ENCODE assay signal across 28 cellular contexts in the genomic region with DNA sequence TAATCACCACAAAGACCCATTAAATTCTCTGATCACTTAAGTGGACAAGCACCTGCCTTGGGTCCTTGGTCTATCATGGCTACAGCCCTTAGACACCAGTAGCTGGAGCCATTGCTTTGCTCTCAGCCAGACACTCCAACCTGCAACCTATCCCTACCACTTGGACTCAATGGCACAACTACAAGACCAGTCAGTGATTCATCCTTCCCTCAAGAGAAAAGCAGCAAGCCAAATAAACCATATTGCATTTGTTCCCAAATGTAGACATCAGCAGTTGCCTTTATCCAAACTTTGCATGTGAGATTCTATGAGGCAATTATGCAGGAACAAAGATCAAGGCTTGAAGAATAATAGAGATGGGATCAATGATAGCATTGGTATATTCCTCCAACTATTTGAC.
"Had no signal": no experiment of that assay in that cellular context is flagged by ENCODE, and none has a peak within 500 bp of the region (broad histone marks: within the 10 kb centered on the region; RNA-seq: fewer than 3 reads in every experiment).

No MANE protein-coding gene starts in this region.

- DNase-seq: activated CD4-positive, alpha-beta memory T cell treated with anti-CD3 and anti-CD28 coated beads for 36 hours; activated CD4-positive, alpha-beta T cell treated with anti-CD3 and anti-CD28 coated beads, Interleukin-2, amount 10 ng/mL, durations not matched to agents 24 days and 14 days; activated CD4-positive, CD25-positive, alpha-beta regulatory T cell treated with anti-CD3 and anti-CD28 coated beads, Interleukin-2, amount 50 U/mL, for 72 hours; activated CD8-positive, alpha-beta memory T cell treated with anti-CD3 and anti-CD28 coated beads, Interleukin-2, amount 50 U/mL, for 4 hours; activated effector memory CD4-positive, alpha-beta T cell treated with anti-CD3 and anti-CD28 coated beads, Interleukin-2, amount 50 U/mL, for 16 hours; activated naive CD4-positive, alpha-beta T cell treated with anti-CD3 and anti-CD28 coated beads for 36 hours; activated naive CD8-positive, alpha-beta T cell treated with anti-CD3 and anti-CD28 coated beads for 36 hours; activated T-cell treated with anti-CD3 and anti-CD28 coated beads, Interleukin-2, amount 50 U/mL, for 1 hour; amniotic stem cell; brain microvascular endothelial cell; caudate nucleus; cortex of kidney; islet precursor cell; left ventricle myocardium superior; naive B cell; nephron progenitor cell; right lobe of liver; stimulated activated CD4-positive, alpha-beta T cell treated with anti-CD3 and anti-CD28 coated beads, Interleukin-4, amount 100 ng/mL, for 24 hours; substantia nigra; T-helper 9 cell; uterus; WERI-Rb-1 had no signal

- H3K27ac ChIP-seq: brain microvascular endothelial cell, hepatocyte, neutrophil, right lobe of liver, skin epidermis, uterus, WERI-Rb-1 had no signal

- ATAC-seq: esophagus mucosa; gastroesophageal sphincter; left ventricle myocardium superior; right lobe of liver; stimulated activated effector memory CD8-positive, alpha-beta T cell treated with anti-CD3 and anti-CD28 coated beads, Interleukin-12 subunit alpha, Interleukin-12 subunit beta, amount 100 ng/mL, for 72 hours had no signal

- H3K79me2 ChIP-seq: hepatocyte had no signal

- H3K4me3 ChIP-seq: gastroesophageal sphincter, hepatocyte, right lobe of liver, skin epidermis, uterus had no signal

- H3K27me3 ChIP-seq: brain microvascular endothelial cell, gastroesophageal sphincter, hepatocyte, neutrophil, right lobe of liver, uterus had no signal

- H3K4me1 ChIP-seq: right lobe of liver, uterus had no signal

- H3K4me2 ChIP-seq: hepatocyte had no signal

- H3K36me3 ChIP-seq: brain microvascular endothelial cell, gastroesophageal sphincter, neutrophil, right lobe of liver, uterus, WERI-Rb-1 had no signal

- H2AFZ ChIP-seq: hepatocyte had no signal

- H3K9me3 ChIP-seq: neutrophil, right lobe of liver, uterus had no signal
